9 cellular contexts compared by ENCODE assay signal in genomic region chr15:70559223-70559823, GRCh38.
A peak's percentile ranks its signal among the peaks of the same experiment; 100 is the strongest.
DNase-seq lines count a peak whose midpoint lies in the region; ATAC-seq, FAIRE-seq and TF ChIP-seq lines count a peak whose summit lies in the region.
"Had no signal": no experiment of that assay in that cellular context is flagged by ENCODE, and none has a peak within 500 bp of the region (broad histone marks: within the 10 kb centered on the region; RNA-seq: fewer than 3 reads in every experiment).

No MANE protein-coding gene starts in this region.

- H3K27ac ChIP-seq in prostate gland: no peak overlapping the region
- H3K27ac ChIP-seq: suprapubic skin had no signal

- H3K36me3 ChIP-seq in prostate gland: no peaks in the 10 kb centered on the region
- H3K36me3 ChIP-seq: suprapubic skin had no signal

- FAIRE-seq in GM12891 (lab: Jason Lieb, UNC): peak; percentile 82

- H3K4me1 ChIP-seq in prostate gland (replicated peaks): no peaks in the 10 kb centered on the region

- 9% methylated on average over 11 of the region's 11 CpGs for WGBS in prostate gland

- no peak for TF ChIP-seq POLR2A in GM12891 (IDR thresholded peaks at IDR 0.05; ENCODE audit: low read depth, low read length)
- no peak for TF ChIP-seq POLR2A in prostate gland (IDR thresholded peaks at IDR 0.05)

- DNase-seq in GM12891 (ENCODE audit: insufficient read length, low spot score) (peak; percentile 49), dermis microvascular lymphatic vessel endothelial cell (ENCODE audit: low read depth in 2 of 2) (peak; percentile 3 to 46), prostate gland (ENCODE audit: low spot score) (peak; percentile 10), NCI-H1436 treated with DMSO at 0.1 percent for 48 hours (lab: John Stamatoyannopoulos, UW) (no peak), NCI-H146 treated with DMSO at 0.1 percent for 48 hours (lab: John Stamatoyannopoulos, UW; ENCODE audit: unreplicated experiment) (no peak)

- no peak overlapping the region for H3K4me3 ChIP-seq in prostate gland
- H3K4me3 ChIP-seq: suprapubic skin had no signal

- ATAC-seq in activated CD4-positive, CD25-positive, alpha-beta regulatory T cell treated with anti-CD3 and anti-CD28 coated beads, Interleukin-2, amount 50 U/mL, for 24 hours: peak; percentile 71 to 74
- no peak for ATAC-seq in HG03097 (IDR thresholded peaks at IDR 0.05; ENCODE audit: low FRiP score, unreplicated experiment)
- ATAC-seq in HG02938 (IDR thresholded peaks at IDR 0.05; ENCODE audit: unreplicated experiment): no peak

- TF ChIP-seq CTCF in prostate gland (IDR thresholded peaks at IDR 0.05): no peak

- H3K9me3 ChIP-seq in prostate gland: no peaks in the 10 kb centered on the region
- H3K9me3 ChIP-seq: suprapubic skin had no signal

- intact Hi-C loops in prostate gland (cut with DNase I): no loop called here

- no peaks in the 10 kb centered on the region for H3K27me3 ChIP-seq in prostate gland (replicated peaks; ENCODE audit: insufficient read depth)

TF ChIP-seq in GM12891, 5 proteins besides CTCF, POLR2A, EP300 and RAD21:
- no peak for TF ChIP-seq TAF1 (IDR thresholded peaks at IDR 0.05; ENCODE audit: low read depth, low read length)
- no peak for TF ChIP-seq SPI1 (IDR thresholded peaks at IDR 0.05; ENCODE audit: low read depth, low read length)
- TF ChIP-seq POU2F2 (IDR thresholded peaks at IDR 0.05; ENCODE audit: low read depth, low read length): no peak
- TF ChIP-seq PAX5 (IDR thresholded peaks at IDR 0.05; ENCODE audit: insufficient read depth, low read length, severe bottlenecking): no peak
- no peak for TF ChIP-seq POLR2AphosphoS5 (IDR thresholded peaks at IDR 0.05; ENCODE audit: low read depth, low read length)

Comparison
In these comparisons a context has a peak if more than half of its experiments do, and no peak if none do; other contexts are left out.
1. DNase-seq: peak in GM12891 (single experiment), dermis microvascular lymphatic vessel endothelial cell (2 of 2) and prostate gland (single experiment); none in NCI-H1436 treated with DMSO at 0.1 percent for 48 hours (single experiment) and NCI-H146 treated with DMSO at 0.1 percent for 48 hours (single experiment).
2. ATAC-seq: peak in activated CD4-positive, CD25-positive, alpha-beta regulatory T cell treated with anti-CD3 and anti-CD28 coated beads, Interleukin-2, amount 50 U/mL, for 24 hours (2 of 2); none in HG03097 (single experiment) and HG02938 (single experiment).